20 cellular contexts compared by ENCODE assay signal in the genomic region with DNA sequence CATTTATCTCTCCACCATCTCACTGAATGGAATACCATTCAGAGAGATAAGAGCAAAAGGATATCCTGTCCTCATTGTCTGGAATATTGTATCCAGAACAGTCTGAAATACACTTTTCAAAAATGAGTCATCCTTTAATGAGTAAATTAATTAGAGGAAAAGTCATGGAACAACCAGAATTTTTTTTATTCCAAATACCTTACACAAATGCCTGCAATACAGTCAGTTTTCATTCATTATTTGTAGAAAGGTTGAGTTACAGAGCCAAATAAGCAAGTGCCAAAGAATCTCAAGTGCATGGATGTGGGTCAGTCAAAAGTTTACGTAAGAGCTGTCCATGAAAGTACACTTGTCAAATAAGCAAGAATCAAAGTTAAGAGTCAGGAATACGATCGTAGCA.
"Had no signal": no experiment of that assay in that cellular context is flagged by ENCODE, and none has a peak within 500 bp of the region (broad histone marks: within the 10 kb centered on the region; RNA-seq: fewer than 3 reads in every experiment).

No MANE protein-coding gene starts in this region.

- H3K4me1 Mint-ChIP-seq: naive thymus-derived CD8-positive, alpha-beta T cell had no signal

- H3K9me3 Mint-ChIP-seq: neural progenitor cell had no signal

- H3K27ac Mint-ChIP-seq: activated naive CD8-positive, alpha-beta T cell; activated T-cell treated with anti-CD3 and anti-CD28 coated beads, Interleukin-2, amount 50 U/mL, for 24 hours; activated T-helper 2 cell treated with anti-CD3 and anti-CD28 coated beads, Interferon-gamma antibody, Interleukin-2, Interleukin-4, amounts not matched to agents 10 μg/mL and 5 μg/mL and 100 μg/mL, durations not matched to agents 14 hours and 24 hours and 36 hours; mesothelial cell of epicardium; naive thymus-derived CD8-positive, alpha-beta T cell; neural progenitor cell had no signal

- H3K36me3 Mint-ChIP-seq: activated naive CD8-positive, alpha-beta T cell; mesothelial cell of epicardium; naive thymus-derived CD8-positive, alpha-beta T cell; neural progenitor cell had no signal

- DNase-seq: activated CD4-positive, alpha-beta T cell treated with anti-CD3 and anti-CD28 coated beads, Interleukin-2, amount 50 U/mL, for 4 hours; activated CD8-positive, alpha-beta memory T cell treated with anti-CD3 and anti-CD28 coated beads for 24 hours; activated CD8-positive, alpha-beta memory T cell treated with anti-CD3 and anti-CD28 coated beads, Interleukin-2, amount 50 U/mL, for 4 hours; activated naive CD4-positive, alpha-beta T cell; activated T-cell treated with anti-CD3 and anti-CD28 coated beads, Interleukin-2, amount 50 U/mL, for 24 hours; amniotic stem cell; cerebellar nuclear complex; heart right ventricle; kidney; left ventricle myocardium inferior; naive thymus-derived CD8-positive, alpha-beta T cell; spleen; stimulated activated CD4-positive, alpha-beta T cell treated with anti-CD3 and anti-CD28 coated beads, Interleukin-4, amount 100 ng/mL, for 1 hour; stimulated activated naive CD4-positive, alpha-beta T cell treated with Interleukin-2 at 50 U/mL for 16 hours; T-helper 1 cell had no signal

- H3K27me3 ChIP-seq: heart right ventricle, neural progenitor cell, spleen had no signal

- H3K4me1 ChIP-seq: heart right ventricle, left ventricle myocardium inferior, spleen had no signal

- H3K4me3 ChIP-seq: coronary artery, heart right ventricle, left ventricle myocardium inferior, neural progenitor cell, spleen had no signal

- H3K9ac ChIP-seq: neural progenitor cell had no signal

- H3K27ac ChIP-seq: coronary artery, heart right ventricle, left ventricle myocardium inferior, neural progenitor cell, spleen had no signal

- H2AFZ ChIP-seq: neural progenitor cell had no signal

- H3K27me3 Mint-ChIP-seq: activated naive CD8-positive, alpha-beta T cell; activated T-cell treated with anti-CD3 and anti-CD28 coated beads, Interleukin-2, amount 50 U/mL, for 24 hours had no signal

- H3K4me2 ChIP-seq: neural progenitor cell had no signal

- H3K4me3 Mint-ChIP-seq: activated naive CD8-positive, alpha-beta T cell; activated T-cell treated with anti-CD3 and anti-CD28 coated beads, Interleukin-2, amount 50 U/mL, for 24 hours; mesothelial cell of epicardium; naive thymus-derived CD8-positive, alpha-beta T cell; neural progenitor cell had no signal

- H3K36me3 ChIP-seq: heart right ventricle, left ventricle myocardium inferior, neural progenitor cell, spleen had no signal
